8 cellular contexts compared by ENCODE assay signal in the genomic region with DNA sequence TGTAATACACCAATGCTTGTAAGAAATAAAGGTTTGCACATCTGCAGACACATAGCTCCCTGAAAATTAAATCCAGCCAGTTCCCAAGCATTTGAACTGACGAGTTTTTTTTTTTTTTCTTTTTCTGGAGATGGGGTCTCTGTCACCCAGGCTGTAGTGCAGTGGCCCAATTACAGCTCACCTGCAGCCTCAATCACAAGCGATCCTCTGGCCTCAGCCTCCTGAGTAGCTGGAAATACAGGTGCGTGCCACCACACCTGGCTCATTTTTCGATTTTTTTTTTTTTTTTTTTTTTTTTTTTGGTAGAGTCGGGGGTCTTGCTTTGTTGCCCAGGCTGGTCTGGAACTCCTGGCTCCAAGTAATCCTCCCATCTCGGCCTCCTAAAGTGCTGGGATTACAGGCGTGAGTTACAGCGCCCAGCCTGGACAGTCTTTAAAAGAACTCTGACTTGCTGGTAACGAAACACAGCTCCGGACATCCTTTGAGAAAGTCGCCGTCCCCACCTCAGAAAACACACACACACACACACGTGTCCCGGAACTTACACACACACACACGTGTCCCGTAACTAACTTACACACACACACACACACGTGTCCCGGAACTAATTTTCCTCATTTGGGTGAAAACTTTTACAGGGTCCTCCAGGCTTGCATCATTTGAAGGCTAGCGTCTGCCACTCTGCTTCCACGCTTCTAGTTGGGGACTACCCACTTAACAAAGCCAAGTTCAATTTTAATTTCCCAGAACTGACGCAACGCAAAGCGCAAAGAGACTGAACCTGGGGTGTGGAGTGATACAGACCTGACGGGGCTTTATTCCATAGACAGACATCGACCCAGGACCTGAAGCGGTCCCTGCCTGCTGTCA. TPM values are rescaled to one million over a fixed set of nuclear protein-coding genes. Genes with fewer than 3 reads are reported as not detected.
DNase-seq lines count a peak whose midpoint lies in the region; ATAC-seq and TF ChIP-seq lines count a peak whose summit lies in the region.

No MANE protein-coding gene starts in this region.

- intact Hi-C loops in colonic mucosa (cut with DNase I): no loop called here

- peak; percentile 53 for DNase-seq in Caki2 (ENCODE audit: low read depth)
- DNase-seq in RWPE2 (ENCODE audit: low spot score): no peak
- DNase-seq in colonic mucosa: peak; percentile 30
- no peak for DNase-seq in DMS114 treated with DMSO at 0.1 percent for 48 hours (lab: John Stamatoyannopoulos, UW; ENCODE audit: unreplicated experiment)

- peak overlapping the region; percentile 85 for H3K4me3 Mint-ChIP-seq in stimulated activated memory B cell treated with anti-CD40 and anti-IgM and Interleukin-4, amounts not matched to agents 10 μg/mL and 1 μg/mL and 100 μg/mL, for 72 hours

- H3K36me3 Mint-ChIP-seq in stimulated activated memory B cell treated with anti-CD40 and anti-IgM and Interleukin-4, amounts not matched to agents 10 μg/mL and 1 μg/mL and 100 μg/mL, for 72 hours: peaks cover 14% of the 10 kb centered on the region

- TF ChIP-seq CTCF in RWPE2 (IDR thresholded peaks at IDR 0.05; ENCODE audit: poor library complexity, severe bottlenecking) (no peak), colonic mucosa (IDR thresholded peaks at IDR 0.05) (no peak), liver (IDR thresholded peaks at IDR 0.05; ENCODE audit: low read depth, low read length, missing input control) (no peak)

- ATAC-seq in GM19328 (IDR thresholded peaks at IDR 0.05; ENCODE audit: unreplicated experiment) (peak; percentile 35), HG03378 (IDR thresholded peaks at IDR 0.05; ENCODE audit: unreplicated experiment) (peak; percentile 43), RWPE2 (ENCODE audit: low read depth) (peak; percentile 57)
- peak; percentile 53 for ATAC-seq in stimulated activated memory B cell treated with anti-CD40 and anti-IgM and Interleukin-4, amounts not matched to agents 10 μg/mL and 1 μg/mL and 100 μg/mL, for 72 hours

- no peaks in the 10 kb centered on the region for H3K27me3 ChIP-seq in RWPE2 (ENCODE audit: insufficient read depth, poor library complexity, severe bottlenecking)
- H3K27me3 ChIP-seq in colonic mucosa: no peaks in the 10 kb centered on the region
- no peaks in the 10 kb centered on the region for H3K27me3 ChIP-seq in liver (ENCODE audit: control insufficient read depth in 4 of 4, insufficient read depth in 4 of 4, low read length in 3 of 4)

- in situ Hi-C loops in Caki2 (cut with HindIII; ENCODE audit: low pct_unique_long_range_greater_than_20kb, low sequenced_read_pairs): no loop called here

- H3K9ac ChIP-seq in colonic mucosa (ENCODE audit: low read depth in 2 of 2, low read length in 2 of 2) (peak overlapping the region; percentile 70 to 82), liver (ENCODE audit: low read depth in 1 of 2, low read length in 2 of 2) (peak overlapping the region; percentile 10 to 77)

- peak overlapping the region; percentile 18 for H3K27ac ChIP-seq in RWPE2 (ENCODE audit: poor library complexity, severe bottlenecking)
- H3K27ac ChIP-seq in colonic mucosa: peak overlapping the region; percentile 69
- peak overlapping the region in 1 of 2 donors; percentile 50 for H3K27ac ChIP-seq in liver (ENCODE audit: low read depth in 1 of 2, low read length in 2 of 2)

- H3K27me3 Mint-ChIP-seq in stimulated activated memory B cell treated with anti-CD40 and anti-IgM and Interleukin-4, amounts not matched to agents 10 μg/mL and 1 μg/mL and 100 μg/mL, for 72 hours: no peaks in the 10 kb centered on the region

- H3K36me3 ChIP-seq in RWPE2 (ENCODE audit: low read depth): peaks cover 23% of the 10 kb centered on the region
- H3K36me3 ChIP-seq in colonic mucosa: no peaks in the 10 kb centered on the region
- peaks cover 0 to 4% (median 0%) of the 10 kb centered on the region in 4 donors for H3K36me3 ChIP-seq in liver (ENCODE audit: control insufficient read depth in 4 of 4, insufficient read depth in 3 of 4, low read depth in 1 of 4, low read length in 3 of 4)

- TF ChIP-seq RAD21 in liver (IDR thresholded peaks at IDR 0.05): no peak

- H3K9me3 Mint-ChIP-seq in stimulated activated memory B cell treated with anti-CD40 and anti-IgM and Interleukin-4, amounts not matched to agents 10 μg/mL and 1 μg/mL and 100 μg/mL, for 72 hours: peaks cover 3% of the 10 kb centered on the region

- H3K9me3 ChIP-seq in RWPE2 (ENCODE audit: severe bottlenecking) (no peaks in the 10 kb centered on the region), colonic mucosa (no peaks in the 10 kb centered on the region), liver (ENCODE audit: control insufficient read depth in 4 of 4, low read length in 3 of 4) (no peaks in the 10 kb centered on the region)

- 29% methylated on average over 26 of the region's 26 CpGs for WGBS in liver

- H3K4me1 ChIP-seq in RWPE2 (ENCODE audit: insufficient read depth, poor library complexity, severe bottlenecking) (peaks cover 5% of the 10 kb centered on the region), colonic mucosa (no peaks in the 10 kb centered on the region), liver (ENCODE audit: control insufficient read depth in 4 of 4, insufficient read depth in 4 of 4, low read length in 3 of 4) (peaks cover 0 to 9% (median 3%) of the 10 kb centered on the region in 4 donors)

- peak overlapping the region; percentile 77 for H3K4me3 ChIP-seq in RWPE2 (ENCODE audit: severe bottlenecking)
- H3K4me3 ChIP-seq in colonic mucosa: peak overlapping the region; percentile 99
- H3K4me3 ChIP-seq in liver (ENCODE audit: low read depth in 1 of 3, low read length in 3 of 3): peak overlapping the region; percentile 87 to 93 (median 90)

- H3K27ac Mint-ChIP-seq in stimulated activated memory B cell treated with anti-CD40 and anti-IgM and Interleukin-4, amounts not matched to agents 10 μg/mL and 1 μg/mL and 100 μg/mL, for 72 hours: peak overlapping the region; percentile 89

- H3K4me1 Mint-ChIP-seq in stimulated activated memory B cell treated with anti-CD40 and anti-IgM and Interleukin-4, amounts not matched to agents 10 μg/mL and 1 μg/mL and 100 μg/mL, for 72 hours: peaks cover 11% of the 10 kb centered on the region

TF ChIP-seq in liver, 16 proteins besides CTCF, POLR2A, EP300 and RAD21 (continues in another document):
- TF ChIP-seq, protein P1, sequence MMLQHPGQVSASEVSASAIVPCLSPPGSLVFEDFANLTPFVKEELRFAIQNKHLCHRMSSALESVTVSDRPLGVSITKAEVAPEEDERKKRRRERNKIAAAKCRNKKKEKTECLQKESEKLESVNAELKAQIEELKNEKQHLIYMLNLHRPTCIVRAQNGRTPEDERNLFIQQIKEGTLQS (IDR thresholded peaks at IDR 0.05): no peak
- TF ChIP-seq FOXA1 (IDR thresholded peaks at IDR 0.05) (no peak), MAX (IDR thresholded peaks at IDR 0.05) (no peak), SP1 (IDR thresholded peaks at IDR 0.05) (no peak), JUND (IDR thresholded peaks at IDR 0.05) (no peak), HNF4A (conservative IDR thresholded peaks at IDR 0.05) (no peak), RXRA (IDR thresholded peaks at IDR 0.05) (no peak), TAF1 (conservative IDR thresholded peaks at IDR 0.05) (no peak), GABPA (IDR thresholded peaks at IDR 0.05 in 1 of 2, conservative IDR thresholded peaks at IDR 0.05 in 1 of 2) (no peak), NR2F2 (IDR thresholded peaks at IDR 0.05) (no peak), HNF4G (IDR thresholded peaks at IDR 0.05) (no peak), YY1 (IDR thresholded peaks at IDR 0.05) (no peak)
- TF ChIP-seq, protein P2, sequence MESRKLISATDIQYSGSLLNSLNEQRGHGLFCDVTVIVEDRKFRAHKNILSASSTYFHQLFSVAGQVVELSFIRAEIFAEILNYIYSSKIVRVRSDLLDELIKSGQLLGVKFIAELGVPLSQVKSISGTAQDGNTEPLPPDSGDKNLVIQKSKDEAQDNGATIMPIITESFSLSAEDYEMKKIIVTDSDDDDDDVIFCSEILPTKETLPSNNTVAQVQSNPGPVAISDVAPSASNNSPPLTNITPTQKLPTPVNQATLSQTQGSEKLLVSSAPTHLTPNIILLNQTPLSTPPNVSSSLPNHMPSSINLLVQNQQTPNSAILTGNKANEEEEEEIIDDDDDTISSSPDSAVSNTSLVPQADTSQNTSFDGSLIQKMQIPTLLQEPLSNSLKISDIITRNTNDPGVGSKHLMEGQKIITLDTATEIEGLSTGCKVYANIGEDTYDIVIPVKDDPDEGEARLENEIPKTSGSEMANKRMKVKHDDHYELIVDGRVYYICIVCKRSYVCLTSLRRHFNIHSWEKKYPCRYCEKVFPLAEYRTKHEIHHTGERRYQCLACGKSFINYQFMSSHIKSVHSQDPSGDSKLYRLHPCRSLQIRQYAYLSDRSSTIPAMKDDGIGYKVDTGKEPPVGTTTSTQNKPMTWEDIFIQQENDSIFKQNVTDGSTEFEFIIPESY (IDR thresholded peaks at IDR 0.05): no peak
- TF ChIP-seq, protein P3, sequence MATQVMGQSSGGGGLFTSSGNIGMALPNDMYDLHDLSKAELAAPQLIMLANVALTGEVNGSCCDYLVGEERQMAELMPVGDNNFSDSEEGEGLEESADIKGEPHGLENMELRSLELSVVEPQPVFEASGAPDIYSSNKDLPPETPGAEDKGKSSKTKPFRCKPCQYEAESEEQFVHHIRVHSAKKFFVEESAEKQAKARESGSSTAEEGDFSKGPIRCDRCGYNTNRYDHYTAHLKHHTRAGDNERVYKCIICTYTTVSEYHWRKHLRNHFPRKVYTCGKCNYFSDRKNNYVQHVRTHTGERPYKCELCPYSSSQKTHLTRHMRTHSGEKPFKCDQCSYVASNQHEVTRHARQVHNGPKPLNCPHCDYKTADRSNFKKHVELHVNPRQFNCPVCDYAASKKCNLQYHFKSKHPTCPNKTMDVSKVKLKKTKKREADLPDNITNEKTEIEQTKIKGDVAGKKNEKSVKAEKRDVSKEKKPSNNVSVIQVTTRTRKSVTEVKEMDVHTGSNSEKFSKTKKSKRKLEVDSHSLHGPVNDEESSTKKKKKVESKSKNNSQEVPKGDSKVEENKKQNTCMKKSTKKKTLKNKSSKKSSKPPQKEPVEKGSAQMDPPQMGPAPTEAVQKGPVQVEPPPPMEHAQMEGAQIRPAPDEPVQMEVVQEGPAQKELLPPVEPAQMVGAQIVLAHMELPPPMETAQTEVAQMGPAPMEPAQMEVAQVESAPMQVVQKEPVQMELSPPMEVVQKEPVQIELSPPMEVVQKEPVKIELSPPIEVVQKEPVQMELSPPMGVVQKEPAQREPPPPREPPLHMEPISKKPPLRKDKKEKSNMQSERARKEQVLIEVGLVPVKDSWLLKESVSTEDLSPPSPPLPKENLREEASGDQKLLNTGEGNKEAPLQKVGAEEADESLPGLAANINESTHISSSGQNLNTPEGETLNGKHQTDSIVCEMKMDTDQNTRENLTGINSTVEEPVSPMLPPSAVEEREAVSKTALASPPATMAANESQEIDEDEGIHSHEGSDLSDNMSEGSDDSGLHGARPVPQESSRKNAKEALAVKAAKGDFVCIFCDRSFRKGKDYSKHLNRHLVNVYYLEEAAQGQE (IDR thresholded peaks at IDR 0.05): no peak

RNA-seq across cellular contexts. Expression of gene OCM2, which starts 18.6 kb away (rescaled TPM):
- not detected in 2 replicates for total RNA-seq in Caki2 (2014; rRNA removed; shearing (Covaris generic); ENCODE audit: low replicate concordance)
- total RNA-seq in colonic mucosa (not detected), liver (not detected)
- not detected for polyA plus RNA-seq in liver

Comparison
In these comparisons a context has a peak if more than half of its experiments do, and no peak if none do; other contexts are left out.
1. DNase-seq: peak in Caki2 (single experiment) and colonic mucosa (single experiment); none in RWPE2 (single experiment) and DMS114 treated with DMSO at 0.1 percent for 48 hours (single experiment).
2. Peak in every context shown above with its lines, with median percentiles within 50 percentile points of each other: ATAC-seq and H3K4me3 ChIP-seq.